ENCODE assay signal across 16 cellular contexts in genomic region chr12:62909340-62909739, GRCh38. TPM values are rescaled to one million over a fixed set of nuclear protein-coding genes. Genes with fewer than 3 reads are reported as not detected.
DNase-seq lines count a peak whose midpoint lies in the region; TF ChIP-seq lines count a peak whose summit lies in the region.
"Had no signal": no experiment of that assay in that cellular context is flagged by ENCODE, and none has a peak within 500 bp of the region (broad histone marks: within the 10 kb centered on the region; RNA-seq: fewer than 3 reads in every experiment).

No MANE protein-coding gene starts in this region.

- WGBS in endodermal cell (ENCODE audit: insufficient coverage in 1 of 2, insufficient read length in 1 of 2), 2 experiments: 86 to 96% methylated on average over 1 of the region's 1 CpG
- WGBS in H9 (ENCODE audit: extremely low coverage, insufficient read length, low lambda C conversion rate): no CpG with 5 or more reads among the region's 1 CpG
- 93 to 97% methylated on average over 1 of the region's 1 CpG for WGBS in thyroid gland, 2 donors

- no peak overlapping the region for H3K18ac ChIP-seq in H9 (ENCODE audit: insufficient read length, low read depth, low read length)

- H3K27ac ChIP-seq in WERI-Rb-1: peak overlapping the region; percentile 83
- no peak overlapping the region for H3K27ac ChIP-seq in endodermal cell (ENCODE audit: low read depth, low read length)
- H3K27ac ChIP-seq in H9 (ENCODE audit: insufficient read length, low read depth, low read length): no peak overlapping the region
- no peak overlapping the region for H3K27ac ChIP-seq in coronary artery
- H3K27ac ChIP-seq in thyroid gland: no peak overlapping the region
- H3K27ac ChIP-seq: 22Rv1, BLaER1 had no signal

- H3K4ac ChIP-seq in H9 (ENCODE audit: low read depth, low read length): no peak overlapping the region

- peak overlapping the region; percentile 2 for H3K4me3 Mint-ChIP-seq in endodermal cell
- H3K4me3 Mint-ChIP-seq in H9: no peak overlapping the region
- H3K4me3 Mint-ChIP-seq in CD14-positive monocyte: no peak overlapping the region
- H3K4me3 Mint-ChIP-seq: CD4-positive, CD25-positive, alpha-beta regulatory T cell had no signal

- H3K79me1 ChIP-seq in H9 (ENCODE audit: insufficient read depth, low read depth, low read length, poor library complexity, severe bottlenecking): peaks cover 2% of the 10 kb centered on the region

- H3K56ac ChIP-seq in H9 (ENCODE audit: insufficient read length, low read depth, low read length): no peak overlapping the region

- H3K27me3 ChIP-seq in WERI-Rb-1 (ENCODE audit: insufficient read depth, low read depth, severe bottlenecking): no peaks in the 10 kb centered on the region
- H3K27me3 ChIP-seq in endodermal cell (ENCODE audit: control insufficient read depth, insufficient read depth, low read length, poor library complexity, severe bottlenecking): peaks cover 50% of the 10 kb centered on the region
- no peaks in the 10 kb centered on the region for H3K27me3 ChIP-seq in H9 (ENCODE audit: insufficient read depth, low read length)
- H3K27me3 ChIP-seq in thyroid gland: no peaks in the 10 kb centered on the region
- H3K27me3 ChIP-seq: BLaER1 had no signal

- H2BK5ac ChIP-seq in H9 (ENCODE audit: insufficient read length, low read length): no peak overlapping the region

- H3K14ac ChIP-seq in H9 (ENCODE audit: insufficient read depth, low read length): no peak overlapping the region

- H3K9ac ChIP-seq in endodermal cell (ENCODE audit: extremely low read depth, low read length, poor library complexity, severe bottlenecking) (no peak overlapping the region), H9 (ENCODE audit: extremely low read depth, insufficient read length, low read length) (no peak overlapping the region)
- H3K9ac ChIP-seq: BLaER1 had no signal

- no peak overlapping the region for H2BK20ac ChIP-seq in H9 (ENCODE audit: low read depth, low read length, poor library complexity, severe bottlenecking)

- H2AFZ ChIP-seq in H9 (ENCODE audit: low read length): no peak overlapping the region

- no peak for TF ChIP-seq POLR2A in thyroid gland (IDR thresholded peaks at IDR 0.05)

- H3K27me3 Mint-ChIP-seq in endodermal cell (ENCODE audit: insufficient read depth): peaks cover 36% of the 10 kb centered on the region
- H3K27me3 Mint-ChIP-seq in H9 (ENCODE audit: low read depth): no peaks in the 10 kb centered on the region
- peaks cover 0 to 1% (median 0%) of the 10 kb centered on the region in 3 donors for H3K27me3 Mint-ChIP-seq in CD14-positive monocyte (ENCODE audit: low read depth in 3 of 3)

- H4K8ac ChIP-seq in H9 (replicated peaks; ENCODE audit: insufficient read length, low read depth, low read length): no peak overlapping the region

- intact Hi-C loops in CD14-positive monocyte (cut with micrococcal nuclease): no loop called here
- intact Hi-C loops in thyroid gland (cut with DNase I): no loop called here

- H3K27ac Mint-ChIP-seq in endodermal cell: peak overlapping the region; percentile 1
- H3K27ac Mint-ChIP-seq in H9: peak overlapping the region in 1 of 3 experiments; percentile 2; a peak in 1 of 7 replicates
- no peak overlapping the region for H3K27ac Mint-ChIP-seq in CD14-positive monocyte
- H3K27ac Mint-ChIP-seq: CD4-positive, CD25-positive, alpha-beta regulatory T cell had no signal

- H3T11ph ChIP-seq in H9 (ENCODE audit: low read length): no peak overlapping the region

- H2AK5ac ChIP-seq in H9 (ENCODE audit: insufficient read length, low read length): no peak overlapping the region

- H3K23ac ChIP-seq in H9 (ENCODE audit: insufficient read length, low read depth, low read length): no peak overlapping the region

- H3K4me2 ChIP-seq in H9 (ENCODE audit: insufficient read depth, insufficient read length, low read length): no peak overlapping the region
- H3K4me2 ChIP-seq: BLaER1 had no signal

- TF ChIP-seq CTCF in WERI-Rb-1 (IDR thresholded peaks at IDR 0.05; ENCODE audit: low read depth, low read length): no peak
- TF ChIP-seq CTCF in endodermal cell (conservative IDR thresholded peaks at IDR 0.05): no peak
- no peak for TF ChIP-seq CTCF in H9 (conservative IDR thresholded peaks at IDR 0.05)
- no peak for TF ChIP-seq CTCF in CD14-positive monocyte (IDR thresholded peaks at IDR 0.05)
- no peak for TF ChIP-seq CTCF in coronary artery (IDR thresholded peaks at IDR 0.05)
- no peak for TF ChIP-seq CTCF in thyroid gland (IDR thresholded peaks at IDR 0.05)

- H3K36me3 Mint-ChIP-seq in endodermal cell (ENCODE audit: low read depth) (peaks cover 4% of the 10 kb centered on the region), H9 (ENCODE audit: insufficient read depth in 1 of 3, low read depth in 3 of 3) (peaks cover 0 to 7% (median 0%) of the 10 kb centered on the region in 3 experiments; a peak in 3 of 7 replicates), CD14-positive monocyte (peaks cover 6% of the 10 kb centered on the region in 2 donors)
- H3K36me3 Mint-ChIP-seq: CD4-positive, CD25-positive, alpha-beta regulatory T cell had no signal

- no peak overlapping the region for H2BK120ac ChIP-seq in H9 (ENCODE audit: low read depth, low read length, poor library complexity, severe bottlenecking)

- H4K5ac ChIP-seq in H9 (ENCODE audit: insufficient read length, low read depth, low read length): no peak overlapping the region

- no peak overlapping the region for H2BK15ac ChIP-seq in H9 (ENCODE audit: low read depth, low read length)

- H3K79me2 ChIP-seq in H9 (ENCODE audit: insufficient read depth, low read length): peaks cover 2% of the 10 kb centered on the region; the same call in 1 of the 2 replicates

- H3K9me3 ChIP-seq in WERI-Rb-1 (ENCODE audit: severe bottlenecking): no peaks in the 10 kb centered on the region
- H3K9me3 ChIP-seq in endodermal cell (ENCODE audit: control insufficient read depth, low read length): no peaks in the 10 kb centered on the region
- H3K9me3 ChIP-seq in H9 (ENCODE audit: control insufficient read depth, low read depth, low read length): no peaks in the 10 kb centered on the region
- no peaks in the 10 kb centered on the region for H3K9me3 ChIP-seq in thyroid gland
- H3K9me3 ChIP-seq: BLaER1 had no signal

- no peak overlapping the region for H2BK12ac ChIP-seq in H9 (ENCODE audit: insufficient read length, low read depth, low read length)

- peaks cover 7% of the 10 kb centered on the region for H3K4me1 ChIP-seq in endodermal cell (ENCODE audit: control insufficient read depth, insufficient read depth, low read length)
- H3K4me1 ChIP-seq in H9 (ENCODE audit: insufficient read depth, low read length): peaks cover 15% of the 10 kb centered on the region; the same call in 1 of the 2 replicates
- H3K4me1 ChIP-seq in thyroid gland: no peaks in the 10 kb centered on the region
- H3K4me1 ChIP-seq: BLaER1 had no signal

- H4K91ac ChIP-seq in H9 (ENCODE audit: insufficient read length, low read depth, low read length): no peak overlapping the region

- no peaks in the 10 kb centered on the region for H4K20me1 ChIP-seq in H9 (ENCODE audit: control insufficient read depth, insufficient read depth, insufficient read length)
- H4K20me1 ChIP-seq: BLaER1 had no signal

- H3K4me1 Mint-ChIP-seq in endodermal cell: peaks cover 64% of the 10 kb centered on the region
- H3K4me1 Mint-ChIP-seq in H9: peaks cover 27 to 28% of the 10 kb centered on the region in 2 experiments
- H3K4me1 Mint-ChIP-seq in CD14-positive monocyte: peaks cover 15% of the 10 kb centered on the region
- H3K4me1 Mint-ChIP-seq: CD4-positive, CD25-positive, alpha-beta regulatory T cell had no signal

- no peaks in the 10 kb centered on the region for H3K23me2 ChIP-seq in H9 (ENCODE audit: insufficient read length, low read depth, low read length, poor library complexity, severe bottlenecking)

- peak; percentile 69 for DNase-seq in NCI-H146 (lab: John Stamatoyannopoulos, UW)
- no peak for DNase-seq in NCI-H146 treated with DMSO at 0.1 percent for 48 hours (lab: John Stamatoyannopoulos, UW; ENCODE audit: unreplicated experiment)
- DNase-seq in WERI-Rb-1: no peak
- DNase-seq in endodermal cell: no peak
- DNase-seq in H9: no peak
- no peak for DNase-seq in CD14-positive monocyte (ENCODE audit: low spot score)
- DNase-seq in coronary artery (ENCODE audit: low spot score): no peak
- DNase-seq in thyroid gland: no peak
- DNase-seq: Calu3; CD4-positive, CD25-positive, alpha-beta regulatory T cell; DMS 273 treated with DMSO at 0.1 percent for 48 hours; DMS79; KBM-7 had no signal

- H3K36me3 ChIP-seq in WERI-Rb-1: peaks cover under 1% of the 10 kb centered on the region
- H3K36me3 ChIP-seq in endodermal cell (ENCODE audit: control insufficient read depth, insufficient read depth, low read length): no peaks in the 10 kb centered on the region
- no peaks in the 10 kb centered on the region for H3K36me3 ChIP-seq in thyroid gland
- H3K36me3 ChIP-seq: BLaER1 had no signal

- H3K4me3 ChIP-seq in WERI-Rb-1 (ENCODE audit: low read depth, low read length): no peak overlapping the region
- H3K4me3 ChIP-seq in endodermal cell (ENCODE audit: low read length): no peak overlapping the region
- no peak overlapping the region for H3K4me3 ChIP-seq in coronary artery
- H3K4me3 ChIP-seq in thyroid gland (replicated peaks in 1 of 3): no peak overlapping the region
- H3K4me3 ChIP-seq: BLaER1, GM12878 had no signal

- H3K9me3 Mint-ChIP-seq in endodermal cell (no peaks in the 10 kb centered on the region), H9 (no peaks in the 10 kb centered on the region), CD14-positive monocyte (peaks cover 0 to under 1% (median 0%) of the 10 kb centered on the region in 7 donors)

RNA-seq across cellular contexts. Expression of gene PPM1H, which starts 25.6 kb away (rescaled TPM):
- total RNA-seq in endodermal cell: 10 to 100 TPM; 46.4 to 74.4 TPM
- polyA plus RNA-seq in endodermal cell (2013, experiment 1 of 2): 5.9 TPM
- polyA plus RNA-seq in endodermal cell (2013, experiment 2 of 2): 5.6 TPM
- total RNA-seq in H9 (2021): 21.1 and 22.1 TPM in 2 replicates
- 1 to 10 TPM; 1.9 to 2.8 TPM for polyA plus RNA-seq in CD14-positive monocyte
- total RNA-seq in thyroid gland: 10 to 100 TPM in 2 of 4 donors, 1 to 10 TPM in 2; 3.9 to 12.7 (median 9.0) TPM
